Comparison of ENCODE assay signal across 1 cellular context in the genomic region with DNA sequence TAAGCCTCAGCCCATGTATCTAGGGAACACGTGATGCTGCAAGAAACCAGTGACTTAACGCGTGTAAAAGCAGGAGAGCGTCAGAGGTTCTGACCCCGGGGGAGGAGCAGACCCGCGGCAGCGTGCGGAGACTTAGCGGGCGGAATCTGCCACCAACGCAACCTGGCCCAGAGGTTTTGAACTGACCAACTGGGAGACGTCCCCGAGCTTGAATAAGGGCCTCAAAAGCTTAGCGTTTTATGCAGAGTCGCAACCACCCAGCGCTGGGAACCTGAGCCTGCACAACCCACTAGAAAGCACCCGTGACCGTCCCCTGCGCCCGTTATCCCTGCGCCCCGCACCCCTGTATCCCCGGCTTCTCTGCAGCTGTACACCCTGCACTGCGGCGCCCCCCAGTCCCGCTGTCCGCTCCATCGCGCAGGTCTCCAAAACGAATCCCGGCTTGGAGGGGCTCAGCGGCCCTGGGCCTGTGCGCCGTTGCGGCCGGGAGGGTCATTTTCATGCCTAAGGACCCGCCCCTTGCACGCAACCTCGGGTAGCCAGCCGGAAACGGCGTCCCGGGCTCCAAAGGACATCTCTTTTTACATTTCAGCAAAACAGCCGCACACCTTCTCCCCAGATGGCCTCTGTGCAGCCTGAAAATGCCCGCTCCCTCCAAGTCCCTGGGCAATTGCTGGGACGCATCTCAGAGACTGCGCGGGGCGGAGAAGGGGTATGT.
TF ChIP-seq lines count a peak whose summit lies in the region.

No MANE protein-coding gene starts in this region.

TF ChIP-seq in IMR-90, 13 proteins besides CTCF, POLR2A, EP300 and RAD21 (continued from another document):
- TF ChIP-seq, protein P1, sequence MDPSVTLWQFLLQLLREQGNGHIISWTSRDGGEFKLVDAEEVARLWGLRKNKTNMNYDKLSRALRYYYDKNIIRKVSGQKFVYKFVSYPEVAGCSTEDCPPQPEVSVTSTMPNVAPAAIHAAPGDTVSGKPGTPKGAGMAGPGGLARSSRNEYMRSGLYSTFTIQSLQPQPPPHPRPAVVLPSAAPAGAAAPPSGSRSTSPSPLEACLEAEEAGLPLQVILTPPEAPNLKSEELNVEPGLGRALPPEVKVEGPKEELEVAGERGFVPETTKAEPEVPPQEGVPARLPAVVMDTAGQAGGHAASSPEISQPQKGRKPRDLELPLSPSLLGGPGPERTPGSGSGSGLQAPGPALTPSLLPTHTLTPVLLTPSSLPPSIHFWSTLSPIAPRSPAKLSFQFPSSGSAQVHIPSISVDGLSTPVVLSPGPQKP (IDR thresholded peaks at IDR 0.05; ENCODE audit: borderline replicate concordance, low read depth, low read length): no peak
- TF ChIP-seq NFE2L2 (IDR thresholded peaks at IDR 0.05; ENCODE audit: low read depth, low read length): no peak
- no peak for TF ChIP-seq FOS (IDR thresholded peaks at IDR 0.05; ENCODE audit: low read depth, low read length)
- TF ChIP-seq BHLHE40 (IDR thresholded peaks at IDR 0.05; ENCODE audit: low read depth, low read length): peak; percentile 54; the same call in 1 of the 2 replicates
- no peak for TF ChIP-seq MXI1 (IDR thresholded peaks at IDR 0.05; ENCODE audit: borderline replicate concordance, low read depth, low read length)
- TF ChIP-seq CEBPB (IDR thresholded peaks at IDR 0.05; ENCODE audit: low read depth, low read length): no peak
